ENCODE assay signal across 1 cellular context in genomic region chr9:37119360-37119759, GRCh38.
TF ChIP-seq lines count a peak whose summit lies in the region.

No MANE protein-coding gene starts in this region.

TF ChIP-seq in GM12878, 131 proteins besides CTCF, POLR2A, EP300 and RAD21 (continued from another document):
- TF ChIP-seq ZNF687 (IDR thresholded peaks at IDR 0.05) (no peak), JUNB (IDR thresholded peaks at IDR 0.05) (no peak), NRF1 (conservative IDR thresholded peaks at IDR 0.05; ENCODE audit: low read depth, low read length) (no peak), ZBTB11 (CRISPR knock-in tag; IDR thresholded peaks at IDR 0.05) (no peak), LARP7 (IDR thresholded peaks at IDR 0.05) (no peak), FOS (IDR thresholded peaks at IDR 0.05; ENCODE audit: borderline replicate concordance, extremely low read depth, insufficient read length) (no peak), TARDBP (IDR thresholded peaks at IDR 0.05; ENCODE audit: borderline replicate concordance) (no peak), USF2 (IDR thresholded peaks at IDR 0.05; ENCODE audit: borderline replicate concordance, low read depth, low read length) (no peak), ZZZ3 (IDR thresholded peaks at IDR 0.05; ENCODE audit: control insufficient read depth, insufficient read length, low read depth) (no peak)
